Comparison of ENCODE assay signal across 18 cellular contexts in the genomic region with DNA sequence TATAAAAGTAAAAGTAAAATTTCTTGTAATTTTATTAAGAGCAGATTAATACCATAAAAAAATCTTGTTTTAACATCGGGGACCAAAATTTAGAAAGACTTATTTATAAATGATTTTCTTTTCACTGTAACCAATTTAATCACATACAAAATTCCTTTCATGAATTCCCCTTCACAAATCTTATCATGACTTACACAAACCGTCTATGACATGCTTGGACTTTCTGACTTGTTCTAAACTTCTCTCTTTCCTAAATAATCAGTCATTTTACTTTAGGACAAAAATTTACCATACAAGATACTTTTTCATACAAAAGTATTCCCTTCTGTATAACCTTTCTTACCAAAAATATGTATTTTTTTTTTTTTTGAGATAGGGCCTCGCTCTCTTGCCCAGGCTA. TPM values are rescaled to one million over a fixed set of nuclear protein-coding genes. Genes with fewer than 3 reads are reported as not detected.
DNase-seq lines count a peak whose midpoint lies in the region; ATAC-seq and TF ChIP-seq lines count a peak whose summit lies in the region.
"Had no signal": no experiment of that assay in that cellular context is flagged by ENCODE, and none has a peak within 500 bp of the region (broad histone marks: within the 10 kb centered on the region; RNA-seq: fewer than 3 reads in every experiment).

No MANE protein-coding gene starts in this region.

- no peaks in the 10 kb centered on the region for H3K27me3 ChIP-seq in neural progenitor cell
- H3K27me3 ChIP-seq: BLaER1, upper lobe of right lung had no signal

- H3K79me2 ChIP-seq in neural progenitor cell (ENCODE audit: low read depth), result no peaks in the 10 kb centered on the region

- in situ Hi-C loops in KBM-7 (cut with MboI; ENCODE audit: low pct_unique_long_range_greater_than_20kb, low sequenced_read_pairs), result no loop called here

- H3K27ac Mint-ChIP-seq in activated CD4-positive, alpha-beta T cell treated with anti-CD3 and anti-CD28 coated beads, Interleukin-2, amount 10 ng/mL, durations not matched to agents 7 days and 5 days, result no peak overlapping the region
- H3K27ac Mint-ChIP-seq in neural progenitor cell (no peak overlapping the region), glutamatergic neuron (ENCODE audit: unreplicated experiment) (no peak overlapping the region)
- H3K27ac Mint-ChIP-seq: activated T-helper 17 cell treated with anti-CD3 and anti-CD28 coated beads, Interleukin-2, amount 50 U/mL, for 72 hours; stimulated activated memory B cell treated with anti-CD40 and anti-IgM and Interleukin-4, amounts not matched to agents 10 μg/mL and 1 μg/mL and 100 μg/mL, for 72 hours had no signal

- no peak overlapping the region for H3K4me3 ChIP-seq in neural progenitor cell
- H3K4me3 ChIP-seq: BLaER1, upper lobe of right lung had no signal

- H3K27ac ChIP-seq in neural progenitor cell, result no peak overlapping the region
- H3K27ac ChIP-seq: BLaER1, upper lobe of right lung had no signal

- H4K20me1 ChIP-seq in neural progenitor cell (ENCODE audit: low read depth), result no peaks in the 10 kb centered on the region
- H4K20me1 ChIP-seq: BLaER1 had no signal

- peaks cover 24% of the 10 kb centered on the region for H3K9me3 Mint-ChIP-seq in activated CD4-positive, alpha-beta T cell treated with anti-CD3 and anti-CD28 coated beads, Interleukin-2, amount 10 ng/mL, durations not matched to agents 7 days and 5 days
- peaks cover 53% of the 10 kb centered on the region for H3K9me3 Mint-ChIP-seq in neural progenitor cell
- H3K9me3 Mint-ChIP-seq in glutamatergic neuron (ENCODE audit: unreplicated experiment), result peaks cover 7% of the 10 kb centered on the region
- H3K9me3 Mint-ChIP-seq: activated T-helper 17 cell treated with anti-CD3 and anti-CD28 coated beads, Interleukin-2, amount 50 U/mL, for 72 hours; stimulated activated memory B cell treated with anti-CD40 and anti-IgM and Interleukin-4, amounts not matched to agents 10 μg/mL and 1 μg/mL and 100 μg/mL, for 72 hours had no signal

- H3K36me3 ChIP-seq in neural progenitor cell, result peaks cover 49% of the 10 kb centered on the region

- no peaks in the 10 kb centered on the region for H3K4me1 ChIP-seq in neural progenitor cell
- H3K4me1 ChIP-seq: BLaER1, upper lobe of right lung had no signal

- no peak overlapping the region for H2AFZ ChIP-seq in neural progenitor cell (replicated peaks)

- no peak overlapping the region for H3K4me2 ChIP-seq in neural progenitor cell
- H3K4me2 ChIP-seq: BLaER1 had no signal

- ATAC-seq in HG03280 (IDR thresholded peaks at IDR 0.05; ENCODE audit: unreplicated experiment), result no peak
- ATAC-seq: activated T-helper 17 cell treated with anti-CD3 and anti-CD28 coated beads, Interleukin-2, amount 50 U/mL, for 72 hours; stimulated activated memory B cell treated with anti-CD40 and anti-IgM and Interleukin-4, amounts not matched to agents 10 μg/mL and 1 μg/mL and 100 μg/mL, for 72 hours; upper lobe of right lung had no signal

- peak; percentile 11 for DNase-seq in activated CD4-positive, alpha-beta T cell treated with anti-CD3 and anti-CD28 coated beads, Interleukin-2, amount 10 ng/mL, durations not matched to agents 7 days and 5 days
- DNase-seq in activated CD4-positive, alpha-beta T cell treated with anti-CD3 and anti-CD28 coated beads for 1 hour, result no peak
- peak; percentile 35 for DNase-seq in KBM-7
- peak; percentile 22 for DNase-seq in SK-N-DZ (ENCODE audit: low spot score)
- peak; percentile 36 for DNase-seq in neural progenitor cell (ENCODE audit: low spot score)
- DNase-seq in glutamatergic neuron, result no peak
- no peak for DNase-seq in putamen (ENCODE audit: low spot score)
- DNase-seq: activated CD8-positive, alpha-beta memory T cell treated with anti-CD3 and anti-CD28 coated beads for 24 hours; GOT3; KG1; midbrain; NCI-H1930; occipital lobe; upper lobe of right lung had no signal

- peaks cover 73% of the 10 kb centered on the region for H3K36me3 Mint-ChIP-seq in activated CD4-positive, alpha-beta T cell treated with anti-CD3 and anti-CD28 coated beads, Interleukin-2, amount 10 ng/mL, durations not matched to agents 7 days and 5 days (ENCODE audit: low read depth)
- H3K36me3 Mint-ChIP-seq in neural progenitor cell (peaks cover 57% of the 10 kb centered on the region), glutamatergic neuron (ENCODE audit: unreplicated experiment) (peaks cover 33% of the 10 kb centered on the region)

- H3K9ac ChIP-seq in neural progenitor cell, result no peak overlapping the region
- H3K9ac ChIP-seq: BLaER1 had no signal

- H3F3A ChIP-seq in neural progenitor cell (ENCODE audit: low read depth), result no peaks in the 10 kb centered on the region

- H3K4me1 Mint-ChIP-seq in activated CD4-positive, alpha-beta T cell treated with anti-CD3 and anti-CD28 coated beads, Interleukin-2, amount 10 ng/mL, durations not matched to agents 7 days and 5 days, result no peaks in the 10 kb centered on the region
- H3K4me1 Mint-ChIP-seq in neural progenitor cell (no peaks in the 10 kb centered on the region), glutamatergic neuron (ENCODE audit: low read depth, unreplicated experiment) (no peaks in the 10 kb centered on the region)
- H3K4me1 Mint-ChIP-seq: activated T-helper 17 cell treated with anti-CD3 and anti-CD28 coated beads, Interleukin-2, amount 50 U/mL, for 72 hours; stimulated activated memory B cell treated with anti-CD40 and anti-IgM and Interleukin-4, amounts not matched to agents 10 μg/mL and 1 μg/mL and 100 μg/mL, for 72 hours had no signal

- no peaks in the 10 kb centered on the region for H3K27me3 Mint-ChIP-seq in activated CD4-positive, alpha-beta T cell treated with anti-CD3 and anti-CD28 coated beads, Interleukin-2, amount 10 ng/mL, durations not matched to agents 7 days and 5 days
- H3K27me3 Mint-ChIP-seq in neural progenitor cell (ENCODE audit: insufficient read depth, low read depth) (peaks cover 2% of the 10 kb centered on the region), glutamatergic neuron (ENCODE audit: unreplicated experiment) (no peaks in the 10 kb centered on the region)
- H3K27me3 Mint-ChIP-seq: activated T-helper 17 cell treated with anti-CD3 and anti-CD28 coated beads, Interleukin-2, amount 50 U/mL, for 72 hours; stimulated activated memory B cell treated with anti-CD40 and anti-IgM and Interleukin-4, amounts not matched to agents 10 μg/mL and 1 μg/mL and 100 μg/mL, for 72 hours had no signal

- H3K9me3 ChIP-seq in neural progenitor cell (ENCODE audit: low read depth), result peaks cover 34% of the 10 kb centered on the region
- H3K9me3 ChIP-seq: upper lobe of right lung had no signal

- no peak overlapping the region for H3K4me3 Mint-ChIP-seq in activated CD4-positive, alpha-beta T cell treated with anti-CD3 and anti-CD28 coated beads, Interleukin-2, amount 10 ng/mL, durations not matched to agents 7 days and 5 days
- H3K4me3 Mint-ChIP-seq in neural progenitor cell (no peak overlapping the region), glutamatergic neuron (ENCODE audit: unreplicated experiment) (no peak overlapping the region)
- H3K4me3 Mint-ChIP-seq: activated T-helper 17 cell treated with anti-CD3 and anti-CD28 coated beads, Interleukin-2, amount 50 U/mL, for 72 hours; stimulated activated memory B cell treated with anti-CD40 and anti-IgM and Interleukin-4, amounts not matched to agents 10 μg/mL and 1 μg/mL and 100 μg/mL, for 72 hours had no signal

- no peak for TF ChIP-seq CTCF in neural progenitor cell (IDR thresholded peaks at IDR 0.05)
- no peak for TF ChIP-seq CTCF in glutamatergic neuron (IDR thresholded peaks at IDR 0.05; ENCODE audit: partially characterized antibody, unreplicated experiment)

- CTCF ChIA-PET in activated CD4-positive, alpha-beta T cell treated with anti-CD3 and anti-CD28 coated beads, Interleukin-2, amount 10 ng/mL, durations not matched to agents 7 days and 5 days (lab: Charles Lee), result no interaction called here

- POLR2A ChIA-PET in activated CD4-positive, alpha-beta T cell treated with anti-CD3 and anti-CD28 coated beads, Interleukin-2, amount 10 ng/mL, durations not matched to agents 7 days and 5 days (lab: Charles Lee), result no interaction called here

RNA-seq across cellular contexts. Expression of gene CROT, which starts 9.3 kb away (rescaled TPM):
- total RNA-seq in activated CD4-positive, alpha-beta T cell treated with anti-CD3 and anti-CD28 coated beads, Interleukin-2, amount 10 ng/mL, durations not matched to agents 7 days and 5 days, result 10 to 100 TPM; 12.9 to 14.2 TPM
- polyA plus RNA-seq in SK-N-DZ (2014; cell fraction: cytosol; rRNA removed), result 4.4 and 8.9 TPM in 2 replicates
- 14.7 and 19.6 TPM in 2 replicates for polyA plus RNA-seq in SK-N-DZ (2014; cell fraction: nucleus; rRNA removed)
- 24.7 and 53.4 TPM in 2 replicates for total RNA-seq in neural progenitor cell (ENCODE audit: low replicate concordance)
- total RNA-seq in glutamatergic neuron (ENCODE audit: unreplicated experiment), result 4.9 TPM

Comparison
In these comparisons a context has a peak if more than half of its experiments do, and no peak if none do; other contexts are left out.
1. DNase-seq: peak in activated CD4-positive, alpha-beta T cell treated with anti-CD3 and anti-CD28 coated beads, Interleukin-2, amount 10 ng/mL, durations not matched to agents 7 days and 5 days (single experiment), KBM-7 (single experiment), SK-N-DZ (single experiment) and neural progenitor cell (single experiment); none in activated CD4-positive, alpha-beta T cell treated with anti-CD3 and anti-CD28 coated beads for 1 hour (single experiment), glutamatergic neuron (single experiment) and putamen (single experiment).